13 cellular contexts compared by ENCODE assay signal in the genomic region with DNA sequence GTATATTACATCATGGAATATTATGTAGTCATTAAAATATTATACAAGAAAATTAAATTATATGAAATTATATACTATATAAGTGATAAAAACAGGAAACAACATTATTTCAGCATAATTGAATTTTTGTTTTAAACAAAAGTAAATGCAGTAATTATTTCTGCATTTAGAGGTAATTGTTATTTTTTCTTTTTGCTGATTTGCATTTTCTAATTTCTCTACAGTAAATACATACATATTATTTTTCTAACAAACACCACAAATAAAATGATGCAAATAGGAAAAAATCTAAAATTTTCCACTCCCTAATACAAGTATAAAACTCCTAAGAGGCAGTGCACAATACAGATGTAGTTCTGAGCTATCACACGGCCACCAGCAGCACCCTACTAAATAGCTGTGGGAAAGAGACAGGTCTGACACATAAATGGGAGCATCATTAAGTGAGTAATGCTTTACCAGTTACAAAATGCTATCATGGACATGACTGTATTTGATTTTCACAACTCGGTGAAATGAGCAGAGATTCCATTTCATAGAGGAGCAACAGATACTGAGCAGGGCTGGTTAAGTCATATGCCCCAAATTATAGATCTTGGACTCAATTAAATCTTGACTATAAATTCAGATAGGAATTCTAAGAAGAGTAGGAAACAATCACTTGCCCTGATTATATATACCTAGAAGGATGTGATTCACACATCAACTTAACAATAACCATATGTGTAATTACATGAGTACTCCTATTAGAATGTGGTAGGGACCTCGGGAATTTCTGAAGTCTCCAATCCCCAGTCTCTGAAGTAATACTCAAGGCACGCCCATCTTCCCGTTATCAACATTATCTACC. TPM values are rescaled to one million over a fixed set of nuclear protein-coding genes. Genes with fewer than 3 reads are reported as not detected.
DNase-seq lines count a peak whose midpoint lies in the region; ATAC-seq and TF ChIP-seq lines count a peak whose summit lies in the region.
"Had no signal": no experiment of that assay in that cellular context is flagged by ENCODE, and none has a peak within 500 bp of the region (broad histone marks: within the 10 kb centered on the region; RNA-seq: fewer than 3 reads in every experiment).

No MANE protein-coding gene starts in this region.

- peak overlapping the region; percentile 97 for H2BK5ac ChIP-seq in IMR-90 (ENCODE audit: low read depth, low read length, poor library complexity, severe bottlenecking)

- POLR2A ChIA-PET in BJ (lab: Charles Lee) (no interaction called here), IMR-90 (lab: Charles Lee; ENCODE audit: unreplicated experiment) (no interaction called here)

- H3K27ac ChIP-seq in IMR-90 (ENCODE audit: insufficient read depth, low read length): no peak overlapping the region
- H3K27ac ChIP-seq in right cardiac atrium (ENCODE audit: low read length): no peak overlapping the region
- H3K27ac ChIP-seq: spleen had no signal

- H3K4me3 ChIP-seq in BJ (ENCODE audit: low read depth, low read length) (no peak overlapping the region), IMR-90 (ENCODE audit: insufficient read depth, low read depth, low read length) (no peak overlapping the region), right cardiac atrium (ENCODE audit: low read length) (no peak overlapping the region)
- H3K4me3 ChIP-seq: spleen had no signal

- H4K8ac ChIP-seq in IMR-90 (ENCODE audit: low read depth in 2 of 2, low read length in 2 of 2): peak overlapping the region in 1 of 2 experiments; percentile 38; a peak in 2 of 4 replicates

- no peaks in the 10 kb centered on the region for H3K36me3 Mint-ChIP-seq in activated T-helper 1 cell treated with anti-CD3 and anti-CD28 coated beads, Interleukin-12 subunit alpha, Interleukin-12 subunit beta, Interleukin-2, Interleukin-4 antibody, amounts not matched to agents 30 ng/mL and 10 ng/mL and 1 ng/mL, durations not matched to agents 14 hours and 24 hours and 36 hours (ENCODE audit: low read depth)

- no peak overlapping the region for H3K23ac ChIP-seq in IMR-90 (ENCODE audit: low read depth, low read length)

- H2BK20ac ChIP-seq in IMR-90 (ENCODE audit: low read depth, low read length): peak overlapping the region; percentile 61; the same call in 1 of the 2 replicates

- peaks cover 4 to 30% of the 10 kb centered on the region in 2 experiments; a peak in 3 of 4 replicates for H3K79me1 ChIP-seq in IMR-90 (ENCODE audit: low read depth in 1 of 2, low read length in 2 of 2)

- H3K9me3 ChIP-seq in IMR-90 (ENCODE audit: control insufficient read depth, insufficient read depth, low read length) (no peaks in the 10 kb centered on the region), right cardiac atrium (ENCODE audit: control insufficient read depth, low read length) (no peaks in the 10 kb centered on the region)
- H3K9me3 ChIP-seq: spleen had no signal

- H4K5ac ChIP-seq in IMR-90 (ENCODE audit: low read depth, low read length): peak overlapping the region; percentile 15; the same call in 1 of the 2 replicates

- ATAC-seq in IMR-90 (ENCODE audit: low read depth) (peak; percentile 73), GM19463 (IDR thresholded peaks at IDR 0.05; ENCODE audit: unreplicated experiment) (no peak), right cardiac atrium (no peak)
- ATAC-seq: naive thymus-derived CD4-positive, alpha-beta T cell had no signal

- peak overlapping the region; percentile 65; the same call in 1 of the 2 replicates for H3K4me2 ChIP-seq in IMR-90 (ENCODE audit: low read depth, low read length)

- CTCF ChIA-PET in BJ (lab: Yijun Ruan, JAX): interaction anchor here (0.6 kb wide), 1 partner anchor 21 kb away, joined by 3 read pairs; no protein-coding TSS in a partner anchor
- CTCF ChIA-PET in IMR-90 (lab: Yijun Ruan, JAX): no interaction called here

- TF ChIP-seq CTCF in BJ (IDR thresholded peaks at IDR 0.05; ENCODE audit: insufficient read depth, low read depth, low read length) (no peak), IMR-90 (conservative IDR thresholded peaks at IDR 0.05; ENCODE audit: low read depth, low read length) (no peak)

- no peak for TF ChIP-seq RAD21 in IMR-90 (IDR thresholded peaks at IDR 0.05; ENCODE audit: low read length)

- intact Hi-C loops in IMR-90 (cut with micrococcal nuclease): loop anchor here (2.0 kb wide), 1 partner anchor 151 kb away; no protein-coding TSS in a partner anchor
- intact Hi-C loops in activated T-helper 1 cell treated with anti-CD3 and anti-CD28 coated beads, Interleukin-12 subunit alpha, Interleukin-12 subunit beta, Interleukin-2, Interleukin-4 antibody, amounts not matched to agents 30 ng/mL and 10 ng/mL and 1 ng/mL, durations not matched to agents 14 hours and 24 hours and 36 hours (cut with micrococcal nuclease): no loop called here
- intact Hi-C loops in right cardiac atrium (cut with DNase I): no loop called here

- peak overlapping the region; percentile 93; the same call in 1 of the 2 replicates for H3K18ac ChIP-seq in IMR-90 (ENCODE audit: low read depth, low read length)

- no peaks in the 10 kb centered on the region for H3K27me3 ChIP-seq in BJ (ENCODE audit: control insufficient read depth, insufficient read depth, low read length)
- no peaks in the 10 kb centered on the region for H3K27me3 ChIP-seq in IMR-90 (ENCODE audit: control insufficient read depth, insufficient read depth, low read length)
- no peaks in the 10 kb centered on the region for H3K27me3 ChIP-seq in right cardiac atrium (ENCODE audit: control insufficient read depth, insufficient read depth)
- H3K27me3 ChIP-seq: spleen had no signal

- H3K4me3 Mint-ChIP-seq in activated T-helper 1 cell treated with anti-CD3 and anti-CD28 coated beads, Interleukin-12 subunit alpha, Interleukin-12 subunit beta, Interleukin-2, Interleukin-4 antibody, amounts not matched to agents 30 ng/mL and 10 ng/mL and 1 ng/mL, durations not matched to agents 14 hours and 24 hours and 36 hours: no peak overlapping the region
- H3K4me3 Mint-ChIP-seq: activated naive CD8-positive, alpha-beta T cell; naive thymus-derived CD4-positive, alpha-beta T cell had no signal

- peak overlapping the region; percentile 14; the same call in 1 of the 2 replicates for H2BK120ac ChIP-seq in IMR-90 (ENCODE audit: low read depth, low read length)

- no peak overlapping the region; the same call in 1 of the 2 replicates for H2AK5ac ChIP-seq in IMR-90 (ENCODE audit: low read depth, low read length)

- no peak overlapping the region for H3K9ac ChIP-seq in IMR-90 (ENCODE audit: low read depth, low read length)

- DNase-seq in BJ (ENCODE audit: low read depth): peak; percentile 87
- DNase-seq in IMR-90: peak; percentile 91
- peak; percentile 53 for DNase-seq in dermis blood vessel endothelial cell
- DNase-seq in non-pigmented ciliary epithelial cell (ENCODE audit: low read depth): peak; percentile 58
- DNase-seq in activated T-helper 1 cell treated with anti-CD3 and anti-CD28 coated beads, Interleukin-12 subunit alpha, Interleukin-12 subunit beta, Interleukin-2, Interleukin-4 antibody, amounts not matched to agents 30 ng/mL and 10 ng/mL and 1 ng/mL, durations not matched to agents 14 hours and 24 hours and 36 hours (ENCODE audit: low spot score): no peak
- DNase-seq in stimulated activated CD4-positive, alpha-beta T cell treated with anti-CD3 and anti-CD28 coated beads, Interleukin-2, amount 100 ng/mL, for 48 hours: no peak
- no peak for DNase-seq in right cardiac atrium
- DNase-seq: naive thymus-derived CD4-positive, alpha-beta T cell; NCI-H446; SHP77; spleen had no signal

- H3K4me1 Mint-ChIP-seq in activated T-helper 1 cell treated with anti-CD3 and anti-CD28 coated beads, Interleukin-12 subunit alpha, Interleukin-12 subunit beta, Interleukin-2, Interleukin-4 antibody, amounts not matched to agents 30 ng/mL and 10 ng/mL and 1 ng/mL, durations not matched to agents 14 hours and 24 hours and 36 hours (ENCODE audit: low read depth): peaks cover 3% of the 10 kb centered on the region

- no TSS peak for BruUV-seq in IMR-90 (replicated peaks; lab: Mats Ljungman, UMichigan)

- no peaks in the 10 kb centered on the region for H3K9me1 ChIP-seq in IMR-90 (ENCODE audit: insufficient read depth, low read length)

- peak overlapping the region; percentile 17; the same call in 1 of the 2 replicates for H3K4ac ChIP-seq in IMR-90 (ENCODE audit: low read depth, low read length)

- no peaks in the 10 kb centered on the region for H3K9me3 Mint-ChIP-seq in activated T-helper 1 cell treated with anti-CD3 and anti-CD28 coated beads, Interleukin-12 subunit alpha, Interleukin-12 subunit beta, Interleukin-2, Interleukin-4 antibody, amounts not matched to agents 30 ng/mL and 10 ng/mL and 1 ng/mL, durations not matched to agents 14 hours and 24 hours and 36 hours
- H3K9me3 Mint-ChIP-seq: naive thymus-derived CD4-positive, alpha-beta T cell had no signal

- no peaks in the 10 kb centered on the region for H3K27me3 Mint-ChIP-seq in activated T-helper 1 cell treated with anti-CD3 and anti-CD28 coated beads, Interleukin-12 subunit alpha, Interleukin-12 subunit beta, Interleukin-2, Interleukin-4 antibody, amounts not matched to agents 30 ng/mL and 10 ng/mL and 1 ng/mL, durations not matched to agents 14 hours and 24 hours and 36 hours (ENCODE audit: insufficient read depth)
- H3K27me3 Mint-ChIP-seq: activated naive CD8-positive, alpha-beta T cell; naive thymus-derived CD4-positive, alpha-beta T cell had no signal

- H4K91ac ChIP-seq in IMR-90 (ENCODE audit: insufficient read depth, low read depth, low read length): 0 out of 2 replicates have a peak overlapping the region, but pooled peaks have one; percentile 25

- H2BK15ac ChIP-seq in IMR-90 (ENCODE audit: low read depth, low read length): 0 out of 3 replicates have a peak overlapping the region, but pooled peaks have one; percentile 6

- no peaks in the 10 kb centered on the region for H3K36me3 ChIP-seq in BJ (ENCODE audit: control insufficient read depth, insufficient read depth, low read length)
- H3K36me3 ChIP-seq in IMR-90 (ENCODE audit: control insufficient read depth, insufficient read depth, low read length): 0 out of 2 replicates have a peak, but pooled peaks cover 1% of the 10 kb centered on the region

- TF ChIP-seq POLR2A in IMR-90 (IDR thresholded peaks at IDR 0.05; ENCODE audit: low read depth, low read length): no peak

- no peak overlapping the region for H3K27ac Mint-ChIP-seq in activated T-helper 1 cell treated with anti-CD3 and anti-CD28 coated beads, Interleukin-12 subunit alpha, Interleukin-12 subunit beta, Interleukin-2, Interleukin-4 antibody, amounts not matched to agents 30 ng/mL and 10 ng/mL and 1 ng/mL, durations not matched to agents 14 hours and 24 hours and 36 hours
- H3K27ac Mint-ChIP-seq: activated naive CD8-positive, alpha-beta T cell; naive thymus-derived CD4-positive, alpha-beta T cell had no signal

- no peak overlapping the region for H3K14ac ChIP-seq in IMR-90 (replicated peaks; ENCODE audit: low read depth, low read length)

- H4K20me1 ChIP-seq in IMR-90 (ENCODE audit: insufficient read depth, low read length): no peaks in the 10 kb centered on the region

- no CpG with 5 or more reads among the region's 5 CpGs for WGBS in IMR-90 (ENCODE audit: extremely low coverage in 2 of 2, insufficient read length in 1 of 2), 2 experiments
- 90% methylated on average over 5 of the region's 5 CpGs for WGBS in right cardiac atrium

- dilution Hi-C loops in IMR-90 (cut with HindIII; ENCODE audit: low sequenced_read_pairs, unreplicated experiment): no loop called here

- in situ Hi-C loops in IMR-90 (cut with MboI; ENCODE audit: low sequenced_read_pairs): no loop called here

- H2AFZ ChIP-seq in IMR-90 (replicated peaks; ENCODE audit: low read length, poor library complexity): no peak overlapping the region

- H3K4me1 ChIP-seq in IMR-90 (ENCODE audit: control insufficient read depth, insufficient read depth, low read length): peaks cover 4% of the 10 kb centered on the region; the same call in 1 of the 2 replicates
- no peaks in the 10 kb centered on the region for H3K4me1 ChIP-seq in right cardiac atrium (ENCODE audit: control insufficient read depth, insufficient read depth, low read length)

- no peak overlapping the region for H2AK9ac ChIP-seq in IMR-90 (replicated peaks; ENCODE audit: low read depth, low read length, poor library complexity)

- no peak overlapping the region for H3K56ac ChIP-seq in IMR-90 (ENCODE audit: extremely low read depth, insufficient read depth, low read length)

RNA-seq across cellular contexts. Expression of a gene that starts 49.0 kb away (rescaled TPM):
- 5.2 and 12.0 TPM in 2 replicates for polyA plus RNA-seq in BJ (2011; rRNA removed)
- polyA minus RNA-seq in BJ (2011; rRNA and poly(A)+ RNA removed): 15.3 and 19.3 TPM in 2 replicates
- 73.8 and 85.3 TPM in 2 replicates for total RNA-seq in IMR-90 (2012; rRNA removed)
- 8.5 and 9.6 TPM in 2 replicates for polyA plus RNA-seq in IMR-90 (2012; rRNA removed)
- polyA plus RNA-seq in IMR-90 (2012; cell fraction: cytosol; rRNA removed): 1.4 and 1.5 TPM in 2 replicates
- polyA plus RNA-seq in IMR-90 (2012; cell fraction: nucleus; rRNA removed; ENCODE audit: low replicate concordance): 1.7 and 17.8 TPM in 2 replicates
- total RNA-seq in dermis blood vessel endothelial cell: 51.1 and 56.0 TPM in 2 replicates
- 11.4 and 11.7 TPM in 2 replicates for total RNA-seq in activated T-helper 1 cell treated with anti-CD3 and anti-CD28 coated beads, Interleukin-12 subunit alpha, Interleukin-12 subunit beta, Interleukin-2, Interleukin-4 antibody, amounts not matched to agents 30 ng/mL and 10 ng/mL and 1 ng/mL, durations not matched to agents 14 hours and 24 hours and 36 hours
- total RNA-seq in right cardiac atrium: 10 to 100 TPM; 19.7 to 33.4 (median 21.9) TPM
- polyA plus RNA-seq in right cardiac atrium: 4.1 TPM

Comparison
In these comparisons a context has a peak if more than half of its experiments do, and no peak if none do; other contexts are left out.
1. DNase-seq: peak in BJ (single experiment), IMR-90 (single experiment), dermis blood vessel endothelial cell (single experiment) and non-pigmented ciliary epithelial cell (single experiment); none in activated T-helper 1 cell treated with anti-CD3 and anti-CD28 coated beads, Interleukin-12 subunit alpha, Interleukin-12 subunit beta, Interleukin-2, Interleukin-4 antibody, amounts not matched to agents 30 ng/mL and 10 ng/mL and 1 ng/mL, durations not matched to agents 14 hours and 24 hours and 36 hours (single experiment), stimulated activated CD4-positive, alpha-beta T cell treated with anti-CD3 and anti-CD28 coated beads, Interleukin-2, amount 100 ng/mL, for 48 hours (0 of 2) and right cardiac atrium (0 of 3).